Comparison of ENCODE assay signal across 2 cellular contexts in genomic region chr18:23092121-23092520, GRCh38.
TF ChIP-seq lines count a peak whose summit lies in the region.

No MANE protein-coding gene starts in this region.

TF ChIP-seq in IMR-90, 13 proteins besides CTCF, POLR2A, EP300 and RAD21:
- no peak for TF ChIP-seq MAFK (IDR thresholded peaks at IDR 0.05; ENCODE audit: low read depth, low read length)
- no peak for TF ChIP-seq BHLHE40 (IDR thresholded peaks at IDR 0.05; ENCODE audit: low read depth, low read length)
- no peak for TF ChIP-seq MAZ (IDR thresholded peaks at IDR 0.05; ENCODE audit: borderline replicate concordance, low read depth, low read length)
- TF ChIP-seq SMC3 (IDR thresholded peaks at IDR 0.05; ENCODE audit: low read depth, low read length) = no peak
- TF ChIP-seq RCOR1 (IDR thresholded peaks at IDR 0.05; ENCODE audit: insufficient replicate concordance, low read length) = no peak
- no peak for TF ChIP-seq MXI1 (IDR thresholded peaks at IDR 0.05; ENCODE audit: borderline replicate concordance, low read depth, low read length)
- TF ChIP-seq FOS (IDR thresholded peaks at IDR 0.05; ENCODE audit: low read depth, low read length) = no peak
- no peak for TF ChIP-seq USF2 (IDR thresholded peaks at IDR 0.05; ENCODE audit: low read depth, low read length)
- no peak for TF ChIP-seq NFE2L2 (IDR thresholded peaks at IDR 0.05; ENCODE audit: low read depth, low read length)
- no peak for TF ChIP-seq ELK1 (IDR thresholded peaks at IDR 0.05; ENCODE audit: borderline replicate concordance, low read depth, low read length)
- no peak for TF ChIP-seq CEBPB (IDR thresholded peaks at IDR 0.05; ENCODE audit: low read depth, low read length)
- no peak for TF ChIP-seq CHD1 (IDR thresholded peaks at IDR 0.05; ENCODE audit: low read depth, low read length)
- no peak for TF ChIP-seq RFX5 (IDR thresholded peaks at IDR 0.05; ENCODE audit: low read depth, low read length)
TF ChIP-seq in IMR-90: peak in this region for 0.

TF ChIP-seq in H1, 55 proteins besides CTCF, POLR2A, EP300 and RAD21:
- TF ChIP-seq SAP30 (IDR thresholded peaks at IDR 0.05; ENCODE audit: insufficient read depth, insufficient replicate concordance, low read length) = no peak
- TF ChIP-seq HDAC6 (IDR thresholded peaks at IDR 0.05; ENCODE audit: low read depth, low read length) = no peak
- TF ChIP-seq, protein P1, sequence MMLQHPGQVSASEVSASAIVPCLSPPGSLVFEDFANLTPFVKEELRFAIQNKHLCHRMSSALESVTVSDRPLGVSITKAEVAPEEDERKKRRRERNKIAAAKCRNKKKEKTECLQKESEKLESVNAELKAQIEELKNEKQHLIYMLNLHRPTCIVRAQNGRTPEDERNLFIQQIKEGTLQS (IDR thresholded peaks at IDR 0.05; ENCODE audit: insufficient read depth, low read depth, low read length) = no peak
- TF ChIP-seq RBBP5 (IDR thresholded peaks at IDR 0.05; ENCODE audit: borderline replicate concordance, low read depth, low read length) = no peak
- TF ChIP-seq KDM5A (IDR thresholded peaks at IDR 0.05; ENCODE audit: low read length) = no peak
- TF ChIP-seq JUND (IDR thresholded peaks at IDR 0.05; ENCODE audit: low read length) = no peak
- TF ChIP-seq POU5F1 (IDR thresholded peaks at IDR 0.05; ENCODE audit: low read depth, low read length) = no peak
- no peak for TF ChIP-seq USF2 (IDR thresholded peaks at IDR 0.05; ENCODE audit: low read length)
- no peak for TF ChIP-seq CTBP2 (IDR thresholded peaks at IDR 0.05; ENCODE audit: borderline replicate concordance, insufficient read depth, insufficient read length, low read length)
- TF ChIP-seq SIRT6 (IDR thresholded peaks at IDR 0.05; ENCODE audit: low read length) = no peak
- TF ChIP-seq RFX5 (IDR thresholded peaks at IDR 0.05; ENCODE audit: borderline replicate concordance, low read depth, low read length) = no peak
- no peak for TF ChIP-seq E2F6 (IDR thresholded peaks at IDR 0.05)
- no peak for TF ChIP-seq SP1 (IDR thresholded peaks at IDR 0.05; ENCODE audit: low read depth, low read length)
- TF ChIP-seq EZH2 (IDR thresholded peaks at IDR 0.05; ENCODE audit: low read depth, low read length, severe bottlenecking) = no peak
- TF ChIP-seq TAF1 (IDR thresholded peaks at IDR 0.05; ENCODE audit: low read depth, low read length) = no peak
- no peak for TF ChIP-seq CBX5 (IDR thresholded peaks at IDR 0.05; ENCODE audit: low read depth, low read length)
